In the genomic region with DNA sequence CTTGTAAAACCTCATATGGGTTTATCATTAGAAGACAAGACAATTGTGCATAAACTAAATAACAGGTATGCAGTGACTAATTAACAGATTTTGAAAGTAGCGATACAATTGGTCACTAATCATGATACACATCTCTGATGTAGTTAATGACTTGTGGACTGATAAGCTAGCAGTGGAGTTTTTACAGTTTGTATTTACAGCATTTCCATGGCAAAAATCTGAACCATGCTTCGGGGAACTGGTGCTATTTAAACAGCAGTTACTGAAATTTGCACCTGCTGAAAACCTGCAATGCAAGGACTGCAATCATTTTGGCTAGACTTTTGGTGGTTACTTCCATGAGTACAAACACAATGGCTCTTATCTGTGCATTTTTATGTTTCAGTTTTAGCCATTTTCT, we compare ENCODE assay signal across 25 cellular contexts.
"Had no signal": no experiment of that assay in that cellular context is flagged by ENCODE, and none has a peak within 500 bp of the region (broad histone marks: within the 10 kb centered on the region; RNA-seq: fewer than 3 reads in every experiment).

No MANE protein-coding gene starts in this region.

- H3K4me1 ChIP-seq: stomach, suprapubic skin, testis, thyroid gland, tibial artery, tibial nerve, transverse colon, upper lobe of left lung, upper lobe of right lung, uterus, vagina had no signal

- H3K27ac ChIP-seq: stomach, suprapubic skin, testis, thoracic aorta, thyroid gland, tibial artery, tibial nerve, transverse colon, upper lobe of left lung, upper lobe of right lung, uterus, vagina had no signal

- H3K4me3 ChIP-seq: stomach, suprapubic skin, testis, thoracic aorta, thyroid gland, tibial artery, tibial nerve, transverse colon, upper lobe of left lung, upper lobe of right lung, uterus, vagina had no signal

- ATAC-seq: stimulated activated effector memory CD8-positive, alpha-beta T cell treated with anti-CD3 and anti-CD28 coated beads, Interleukin-12 subunit alpha, Interleukin-12 subunit beta, amount 100 ng/mL, for 72 hours; stimulated activated memory B cell treated with anti-CD40 and anti-IgM and Interleukin-4, amounts not matched to agents 10 μg/mL and 1 μg/mL and 100 μg/mL, for 72 hours; stimulated activated naive B cell treated with anti-CD40 and anti-IgM and Interleukin-4, amounts not matched to agents 10 μg/mL and 1 μg/mL and 100 μg/mL, for 72 hours; stimulated activated naive CD8-positive, alpha-beta T cell treated with anti-CD3 and anti-CD28 coated beads, Interleukin-15, amount 100 ng/mL, for 72 hours; stimulated activated naive CD8-positive, alpha-beta T cell treated with anti-CD3 and anti-CD28 coated beads, Interleukin-15, Interleukin-2, amounts not matched to agents 100 U/mL and 50 U/mL, for 24 hours; upper lobe of right lung had no signal

- H3K9me3 ChIP-seq: testis, thoracic aorta, thyroid gland, tibial artery, transverse colon, upper lobe of right lung, uterus, vagina had no signal

- DNase-seq: stimulated activated CD4-positive, alpha-beta T cell treated with anti-CD3 and anti-CD28 coated beads, Interleukin-2, amount 100 ng/mL, for 48 hours; stimulated activated CD4-positive, alpha-beta T cell treated with anti-CD3 and anti-CD28 coated beads, Interleukin-4, amount 100 ng/mL, for 1 hour; stimulated activated CD4-positive, alpha-beta T cell treated with anti-CD3 and anti-CD28 coated beads, Interleukin-4, amount 100 ng/mL, for 24 hours; stimulated activated CD4-positive, alpha-beta T cell treated with anti-CD3 and anti-CD28 coated beads, Interleukin-4, amount 100 ng/mL, for 4 hours; stimulated activated CD8-positive, alpha-beta memory T cell treated with anti-CD3 and anti-CD28 coated beads, Interleukin-4, amount 100 ng/mL, for 48 hours; stimulated activated naive B cell treated with anti-CD40 and anti-IgM and Interleukin-4, amounts not matched to agents 10 μg/mL and 1 μg/mL and 100 μg/mL, for 72 hours; stimulated activated naive CD4-positive, alpha-beta T cell; stimulated activated naive CD4-positive, alpha-beta T cell treated with Interleukin-2 at 50 U/mL for 16 hours; stimulated activated naive CD8-positive, alpha-beta T cell treated with anti-CD3 and anti-CD28 coated beads, Interleukin-15, amount 100 ng/mL, for 72 hours; stimulated activated naive CD8-positive, alpha-beta T cell treated with anti-CD3 and anti-CD28 coated beads, Interleukin-15, Interleukin-2, amounts not matched to agents 100 U/mL and 50 U/mL, for 24 hours; stomach; substantia nigra; testis; thyroid gland; tibial artery; transverse colon; upper lobe of left lung; upper lobe of right lung; uterus had no signal

- H3K27me3 ChIP-seq: stomach, suprapubic skin, testis, thyroid gland, tibial artery, tibial nerve, transverse colon, upper lobe of left lung, upper lobe of right lung, uterus, vagina had no signal

- H3K36me3 ChIP-seq: stomach, suprapubic skin, thoracic aorta, thyroid gland, tibial artery, tibial nerve, transverse colon, upper lobe of left lung, upper lobe of right lung, uterus, vagina had no signal
